Comparison of ENCODE assay signal across 1 cellular context in the genomic region with DNA sequence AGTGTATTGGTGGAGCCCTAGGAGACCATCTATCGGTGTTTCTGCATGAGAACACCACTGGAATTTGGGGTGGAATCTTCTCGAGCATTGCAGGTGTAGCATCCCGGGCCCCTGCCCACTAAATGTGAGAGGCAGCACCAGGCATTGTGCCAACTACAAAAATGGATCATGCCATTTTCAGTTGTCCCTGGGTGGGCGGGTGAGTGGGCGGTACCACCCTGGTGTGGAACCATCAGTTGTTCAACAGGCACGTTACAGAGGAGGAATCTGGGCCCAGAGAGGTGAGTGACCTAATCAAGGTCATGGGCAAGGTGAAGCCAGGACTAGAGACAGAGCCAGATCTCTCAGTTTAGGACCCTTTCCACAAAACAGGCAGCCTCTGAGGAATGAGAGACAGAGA.
TF ChIP-seq lines count a peak whose summit lies in the region.

No MANE protein-coding gene starts in this region.

TF ChIP-seq in H1, 55 proteins besides CTCF, POLR2A, EP300 and RAD21:
- TF ChIP-seq CBX8 (IDR thresholded peaks at IDR 0.05; ENCODE audit: borderline replicate concordance, low read depth, low read length) (no peak), ATF3 (IDR thresholded peaks at IDR 0.05; ENCODE audit: insufficient read depth, low read depth, low read length) (no peak), USF2 (IDR thresholded peaks at IDR 0.05; ENCODE audit: low read length) (no peak), KDM5A (IDR thresholded peaks at IDR 0.05; ENCODE audit: low read length) (no peak), KDM4A (IDR thresholded peaks at IDR 0.05; ENCODE audit: low read depth, low read length, severe bottlenecking) (no peak), SP2 (IDR thresholded peaks at IDR 0.05; ENCODE audit: low read length) (no peak), ASH2L (IDR thresholded peaks at IDR 0.05; ENCODE audit: low read length) (no peak)
- TF ChIP-seq, protein P1, sequence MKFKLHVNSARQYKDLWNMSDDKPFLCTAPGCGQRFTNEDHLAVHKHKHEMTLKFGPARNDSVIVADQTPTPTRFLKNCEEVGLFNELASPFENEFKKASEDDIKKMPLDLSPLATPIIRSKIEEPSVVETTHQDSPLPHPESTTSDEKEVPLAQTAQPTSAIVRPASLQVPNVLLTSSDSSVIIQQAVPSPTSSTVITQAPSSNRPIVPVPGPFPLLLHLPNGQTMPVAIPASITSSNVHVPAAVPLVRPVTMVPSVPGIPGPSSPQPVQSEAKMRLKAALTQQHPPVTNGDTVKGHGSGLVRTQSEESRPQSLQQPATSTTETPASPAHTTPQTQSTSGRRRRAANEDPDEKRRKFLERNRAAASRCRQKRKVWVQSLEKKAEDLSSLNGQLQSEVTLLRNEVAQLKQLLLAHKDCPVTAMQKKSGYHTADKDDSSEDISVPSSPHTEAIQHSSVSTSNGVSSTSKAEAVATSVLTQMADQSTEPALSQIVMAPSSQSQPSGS (IDR thresholded peaks at IDR 0.05; ENCODE audit: low read length), result no peak
